19 cellular contexts compared by ENCODE assay signal in the genomic region with DNA sequence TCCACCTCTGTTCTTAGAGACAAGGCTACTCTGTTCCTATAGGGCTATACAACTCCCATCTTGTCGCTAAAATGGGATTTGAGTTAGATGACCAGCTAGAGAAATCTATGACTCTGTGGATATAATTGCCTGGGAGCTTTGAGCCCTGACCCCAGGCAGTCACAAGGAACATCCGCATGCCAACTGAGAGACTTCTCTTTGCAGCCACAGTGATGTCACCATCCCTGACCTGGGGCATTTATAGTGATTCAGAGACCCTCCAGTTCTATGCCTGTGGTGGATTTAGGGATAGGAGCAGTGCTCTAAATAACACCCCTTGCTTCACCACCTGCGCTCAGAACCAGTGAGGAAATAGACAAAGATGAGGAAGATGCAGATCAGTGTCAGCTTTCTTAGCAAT.
A peak's percentile ranks its signal among the peaks of the same experiment; 100 is the strongest.
DNase-seq lines count a peak whose midpoint lies in the region; ATAC-seq and TF ChIP-seq lines count a peak whose summit lies in the region.
"Had no signal": no experiment of that assay in that cellular context is flagged by ENCODE, and none has a peak within 500 bp of the region (broad histone marks: within the 10 kb centered on the region; RNA-seq: fewer than 3 reads in every experiment).

No MANE protein-coding gene starts in this region.

- peaks cover 0 to 14% (median 6%) of the 10 kb centered on the region in 3 donors for H3K27me3 Mint-ChIP-seq in immature natural killer cell (ENCODE audit: low read depth in 3 of 3)
- H3K27me3 Mint-ChIP-seq: CD4-positive, CD25-positive, alpha-beta regulatory T cell; stimulated activated naive CD8-positive, alpha-beta T cell treated with anti-CD3 and anti-CD28 coated beads, Interleukin-15, amount 100 ng/mL, for 72 hours had no signal

- DNase-seq in EL: peak; percentile 81
- DNase-seq in T1000 (lab: John Stamatoyannopoulos, UW): peak; percentile 44
- DNase-seq in immature natural killer cell: no peak
- no peak for DNase-seq in NCI-H226
- DNase-seq in tibial artery: no peak
- DNase-seq: activated CD4-positive, alpha-beta T cell treated with anti-CD3 and anti-CD28 coated beads, Interleukin-2, amount 50 U/mL, for 4 hours; aorta; left cardiac atrium; NCI-H187 treated with DMSO at 0.1 percent for 48 hours; NCI-H446 treated with DMSO at 0.1 percent for 48 hours; NK-92 treated with Interleukin-12 subunit alpha and Interleukin-12 subunit beta, amount 100 ng/mL, for 24 hours; occipital lobe; stimulated activated CD4-positive, alpha-beta T cell treated with anti-CD3 and anti-CD28 coated beads, Interleukin-1b, Interleukin-23, amount 100 ng/mL, for 48 hours; stimulated activated naive CD8-positive, alpha-beta T cell treated with anti-CD3 and anti-CD28 coated beads, Interleukin-15, amount 100 ng/mL, for 72 hours had no signal

- H3K9me3 ChIP-seq in stomach smooth muscle (ENCODE audit: control insufficient read depth in 2 of 2, low read length in 2 of 2): peaks cover 7 to 8% of the 10 kb centered on the region in 2 donors
- no peaks in the 10 kb centered on the region for H3K9me3 ChIP-seq in tibial artery

- H3K36me3 ChIP-seq in stomach smooth muscle (ENCODE audit: control insufficient read depth in 2 of 2, insufficient read depth in 2 of 2, low read length in 2 of 2) (peaks cover 2 to 10% of the 10 kb centered on the region in 2 donors), tibial artery (no peaks in the 10 kb centered on the region)

- ATAC-seq in GM19351 (IDR thresholded peaks at IDR 0.05; ENCODE audit: unreplicated experiment): no peak
- ATAC-seq: stimulated activated naive CD8-positive, alpha-beta T cell treated with anti-CD3 and anti-CD28 coated beads, Interleukin-15, amount 100 ng/mL, for 72 hours had no signal

- H3K36me3 Mint-ChIP-seq in immature natural killer cell: peaks cover 7 to 25% (median 10%) of the 10 kb centered on the region in 3 donors
- H3K36me3 Mint-ChIP-seq: CD4-positive, CD25-positive, alpha-beta regulatory T cell had no signal

- H3K4me1 ChIP-seq in stomach smooth muscle (ENCODE audit: control insufficient read depth, insufficient read depth, low read length) (peaks cover 54% of the 10 kb centered on the region), tibial artery (peaks cover 0 to 45% (median 30%) of the 10 kb centered on the region in 4 donors)

- intact Hi-C loops in tibial artery (cut with DNase I; ENCODE audit: low total_unique reads): loop anchor here (5.0 to 10.0 kb wide), 2 partner anchors 85 to 477 kb away; a partner anchor contains a TSS

- peaks cover 69 to 99% of the 10 kb centered on the region in 2 donors for H3K4me1 Mint-ChIP-seq in immature natural killer cell

- H3K27ac ChIP-seq in stomach smooth muscle (ENCODE audit: low read length) (peak overlapping the region; percentile 99), tibial artery (peak overlapping the region in 1 of 2 donors; percentile 19)
- H3K27ac ChIP-seq: VCaP had no signal

- H3K4me3 ChIP-seq in stomach smooth muscle (ENCODE audit: low read length in 2 of 2) (no peak overlapping the region), tibial artery (no peak overlapping the region)

- H3K27ac Mint-ChIP-seq in immature natural killer cell: peak overlapping the region; percentile 83 to 94 (median 86)
- H3K27ac Mint-ChIP-seq: endodermal cell; stimulated activated naive CD8-positive, alpha-beta T cell treated with anti-CD3 and anti-CD28 coated beads, Interleukin-15, amount 100 ng/mL, for 72 hours had no signal

- H3K9me3 Mint-ChIP-seq in immature natural killer cell: no peaks in the 10 kb centered on the region
- H3K9me3 Mint-ChIP-seq: CD4-positive, CD25-positive, alpha-beta regulatory T cell; endodermal cell; stimulated activated naive CD8-positive, alpha-beta T cell treated with anti-CD3 and anti-CD28 coated beads, Interleukin-15, amount 100 ng/mL, for 72 hours had no signal

- H3K27me3 ChIP-seq in stomach smooth muscle (ENCODE audit: control insufficient read depth in 1 of 2, insufficient read depth in 2 of 2, low read length in 2 of 2) (no peaks in the 10 kb centered on the region), tibial artery (no peaks in the 10 kb centered on the region)

- peak overlapping the region; percentile 22 to 71 (median 43) for H3K4me3 Mint-ChIP-seq in immature natural killer cell
- H3K4me3 Mint-ChIP-seq: CD4-positive, CD25-positive, alpha-beta regulatory T cell; endodermal cell; stimulated activated naive CD8-positive, alpha-beta T cell treated with anti-CD3 and anti-CD28 coated beads, Interleukin-15, amount 100 ng/mL, for 72 hours had no signal

- no peak overlapping the region for H3K9ac ChIP-seq in stomach smooth muscle (ENCODE audit: low read length in 2 of 2)

- no peak for TF ChIP-seq CTCF in tibial artery (IDR thresholded peaks at IDR 0.05)

Comparison
In these comparisons a context has a peak if more than half of its experiments do, and no peak if none do; other contexts are left out.
1. DNase-seq: peak in EL (single experiment) and T1000 (single experiment); none in immature natural killer cell (0 of 3), NCI-H226 (single experiment) and tibial artery (0 of 2).